ENCODE assay signal across 8 cellular contexts in the genomic region with DNA sequence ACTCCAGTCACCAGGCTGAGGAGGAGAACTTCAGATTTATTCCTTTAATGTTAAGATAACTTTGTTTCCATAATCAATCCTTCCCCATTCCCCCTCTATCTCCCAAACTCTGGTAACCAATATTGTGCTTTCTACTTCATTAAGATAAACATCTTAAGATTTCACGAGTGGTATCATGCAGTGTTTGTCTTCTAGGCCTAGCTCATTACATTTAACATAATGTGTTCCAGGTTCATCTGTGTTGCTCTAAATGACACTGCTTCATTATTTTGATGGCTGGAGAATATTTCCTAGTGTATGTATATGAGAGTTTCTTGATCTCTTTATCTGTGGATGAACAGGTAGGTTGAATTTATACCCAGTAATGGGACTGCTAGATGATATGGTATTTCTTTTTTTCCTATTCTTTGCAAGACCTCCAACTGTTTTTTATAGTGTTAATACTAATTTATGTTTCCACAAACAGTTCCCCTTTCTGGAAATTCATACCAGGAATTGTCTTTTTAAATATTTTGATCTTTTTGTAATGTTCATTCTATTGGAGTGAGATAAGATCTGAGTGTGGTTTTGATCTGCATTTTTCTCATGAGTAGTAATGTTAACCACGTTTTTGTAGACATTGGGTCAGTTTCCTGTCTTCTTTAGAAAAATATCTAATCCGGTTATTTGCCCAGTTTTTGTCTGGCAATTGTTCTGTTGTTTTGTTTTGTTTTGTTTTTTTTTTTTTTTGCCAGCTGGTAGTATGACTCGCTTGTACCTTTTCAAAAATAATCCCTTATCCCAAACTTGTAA.
DNase-seq lines count a peak whose midpoint lies in the region; ATAC-seq and TF ChIP-seq lines count a peak whose summit lies in the region.
"Not testable (repeated sequence)": the region's sequence is repeated elsewhere in the genome, so short reads cannot be mapped to it uniquely, and the experiment has no call there.

No MANE protein-coding gene starts in this region.

- H3K36me3 ChIP-seq in IMR-90 (ENCODE audit: control insufficient read depth, insufficient read depth, low read length); mesenchymal stem cell (ENCODE audit: control insufficient read depth in 1 of 2, insufficient read depth in 2 of 2, low read depth in 1 of 2, low read length in 2 of 2): not testable (repeated sequence)

- not testable (repeated sequence) for H2BK5ac ChIP-seq in IMR-90 (ENCODE audit: low read depth, low read length, poor library complexity, severe bottlenecking); mesenchymal stem cell (ENCODE audit: low read depth, low read length, poor library complexity, severe bottlenecking)

- not testable (repeated sequence) for H3K9me3 ChIP-seq in IMR-90 (ENCODE audit: control insufficient read depth, insufficient read depth, low read length); mesenchymal stem cell (ENCODE audit: control insufficient read depth, low read length)

- H2BK120ac ChIP-seq in IMR-90 (ENCODE audit: low read depth, low read length); mesenchymal stem cell (ENCODE audit: low read depth, low read length): not testable (repeated sequence)

- not testable (repeated sequence) for H2BK12ac ChIP-seq in mesenchymal stem cell (ENCODE audit: low read length in 2 of 2)

- TF ChIP-seq CTCF in IMR-90 (conservative IDR thresholded peaks at IDR 0.05; ENCODE audit: low read depth, low read length) = not testable (repeated sequence)

- not testable (repeated sequence) for H4K91ac ChIP-seq in IMR-90 (ENCODE audit: insufficient read depth, low read depth, low read length); mesenchymal stem cell (ENCODE audit: low read length)

- no CpG with 5 or more reads among the region's 4 CpGs for WGBS in IMR-90 (ENCODE audit: extremely low coverage in 2 of 2, insufficient read length in 1 of 2), 2 experiments
- WGBS in mesenchymal stem cell = 0% methylated on average over 1 of the region's 4 CpGs

- peak; percentile 0 for DNase-seq in A172 (ENCODE audit: low spot score)
- peak; percentile 5 for DNase-seq in Daoy (ENCODE audit: low read depth)
- DNase-seq in IMR-90 = peak; percentile 0
- peak; percentile 22 for DNase-seq in NCI-H2029 (lab: John Stamatoyannopoulos, UW)
- peak; percentile 11 for DNase-seq in RPMI8226
- DNase-seq in SW480 (ENCODE audit: low spot score) = peak; percentile 0
- peak; percentile 10 for DNase-seq in fibroblast of peridontal ligament (ENCODE audit: extremely low read depth)
- DNase-seq in mesenchymal stem cell = not testable (repeated sequence)

- not testable (repeated sequence) for H3K4ac ChIP-seq in IMR-90 (ENCODE audit: low read depth, low read length); mesenchymal stem cell (ENCODE audit: low read depth in 1 of 2, low read length in 2 of 2)

- not testable (repeated sequence) for H3K18ac ChIP-seq in IMR-90 (ENCODE audit: low read depth, low read length); mesenchymal stem cell (ENCODE audit: low read depth in 1 of 2, low read length in 2 of 2)

- not testable (repeated sequence) for H3K79me1 ChIP-seq in IMR-90 (ENCODE audit: low read depth in 1 of 2, low read length in 2 of 2); mesenchymal stem cell (replicated peaks; ENCODE audit: low read length, poor library complexity, severe bottlenecking)

- ATAC-seq in IMR-90 (ENCODE audit: low read depth) = not testable (repeated sequence)

- not testable (repeated sequence) for H3K23ac ChIP-seq in IMR-90 (ENCODE audit: low read depth, low read length); mesenchymal stem cell (ENCODE audit: low read length in 2 of 2)

- not testable (repeated sequence) for H2BK15ac ChIP-seq in IMR-90 (ENCODE audit: low read depth, low read length); mesenchymal stem cell (ENCODE audit: low read depth, poor library complexity, severe bottlenecking)

- H2BK20ac ChIP-seq in IMR-90 (ENCODE audit: low read depth, low read length) = not testable (repeated sequence)

- not testable (repeated sequence) for H3K9ac ChIP-seq in IMR-90 (ENCODE audit: low read depth, low read length)
- peak overlapping the region; percentile 44 for H3K9ac ChIP-seq in mesenchymal stem cell (ENCODE audit: low read length)

- not testable (repeated sequence) for H3K27ac ChIP-seq in IMR-90 (ENCODE audit: insufficient read depth, low read length); mesenchymal stem cell (ENCODE audit: low read length, poor library complexity, severe bottlenecking)

- H2AK9ac ChIP-seq in IMR-90 (replicated peaks; ENCODE audit: low read depth, low read length, poor library complexity) = not testable (repeated sequence)

- H3K27me3 ChIP-seq in IMR-90 (ENCODE audit: control insufficient read depth, insufficient read depth, low read length); mesenchymal stem cell (ENCODE audit: control insufficient read depth in 1 of 2, insufficient read depth in 1 of 2, low read length in 2 of 2): not testable (repeated sequence)

- H3K4me1 ChIP-seq in IMR-90 (ENCODE audit: control insufficient read depth, insufficient read depth, low read length); mesenchymal stem cell (ENCODE audit: control insufficient read depth, insufficient read depth, low read depth, low read length): not testable (repeated sequence)

- POLR2A ChIA-PET in IMR-90 (lab: Charles Lee; ENCODE audit: unreplicated experiment) = not testable (repeated sequence)

- not testable (repeated sequence) for H2AK5ac ChIP-seq in IMR-90 (ENCODE audit: low read depth, low read length); mesenchymal stem cell (ENCODE audit: low read length, severe bottlenecking)

- not testable (repeated sequence) for TF ChIP-seq RAD21 in IMR-90 (IDR thresholded peaks at IDR 0.05; ENCODE audit: low read length)

- H3K4me3 ChIP-seq in IMR-90 (ENCODE audit: insufficient read depth, low read depth, low read length) = not testable (repeated sequence)
- peak overlapping the region in 1 of 2 experiments; percentile 31 for H3K4me3 ChIP-seq in mesenchymal stem cell (ENCODE audit: insufficient read depth in 1 of 2, low read depth in 1 of 2, low read length in 2 of 2)

- not testable (repeated sequence) for H4K8ac ChIP-seq in IMR-90 (ENCODE audit: low read depth in 2 of 2, low read length in 2 of 2); mesenchymal stem cell (ENCODE audit: low read length)

- not testable (repeated sequence) for H2AFZ ChIP-seq in IMR-90 (replicated peaks; ENCODE audit: low read length, poor library complexity); mesenchymal stem cell (ENCODE audit: low read depth, low read length)

- TF ChIP-seq POLR2A in IMR-90 (IDR thresholded peaks at IDR 0.05; ENCODE audit: low read depth, low read length) = not testable (repeated sequence)

- not testable (repeated sequence) for H4K5ac ChIP-seq in IMR-90 (ENCODE audit: low read depth, low read length)

- intact Hi-C loops in IMR-90 (cut with micrococcal nuclease) = not testable (repeated sequence)

- not testable (repeated sequence) for BruUV-seq in IMR-90 (replicated peaks; lab: Mats Ljungman, UMichigan)

- CTCF ChIA-PET in IMR-90 (lab: Yijun Ruan, JAX) = not testable (repeated sequence)

- not testable (repeated sequence) for H3K9me1 ChIP-seq in IMR-90 (ENCODE audit: insufficient read depth, low read length)

- not testable (repeated sequence) for H4K20me1 ChIP-seq in IMR-90 (ENCODE audit: insufficient read depth, low read length)

- in situ Hi-C loops in IMR-90 (cut with MboI; ENCODE audit: low sequenced_read_pairs) = not testable (repeated sequence)

- not testable (repeated sequence) for H3K56ac ChIP-seq in IMR-90 (ENCODE audit: extremely low read depth, insufficient read depth, low read length)

- dilution Hi-C loops in IMR-90 (cut with HindIII; ENCODE audit: low sequenced_read_pairs, unreplicated experiment) = not testable (repeated sequence)

- H3K14ac ChIP-seq in IMR-90 (replicated peaks; ENCODE audit: low read depth, low read length); mesenchymal stem cell (ENCODE audit: low read length in 2 of 2): not testable (repeated sequence)

- not testable (repeated sequence) for H3K4me2 ChIP-seq in IMR-90 (ENCODE audit: low read depth, low read length); mesenchymal stem cell (ENCODE audit: low read length, poor library complexity, severe bottlenecking)
